25 cellular contexts compared by ENCODE assay signal in the genomic region with DNA sequence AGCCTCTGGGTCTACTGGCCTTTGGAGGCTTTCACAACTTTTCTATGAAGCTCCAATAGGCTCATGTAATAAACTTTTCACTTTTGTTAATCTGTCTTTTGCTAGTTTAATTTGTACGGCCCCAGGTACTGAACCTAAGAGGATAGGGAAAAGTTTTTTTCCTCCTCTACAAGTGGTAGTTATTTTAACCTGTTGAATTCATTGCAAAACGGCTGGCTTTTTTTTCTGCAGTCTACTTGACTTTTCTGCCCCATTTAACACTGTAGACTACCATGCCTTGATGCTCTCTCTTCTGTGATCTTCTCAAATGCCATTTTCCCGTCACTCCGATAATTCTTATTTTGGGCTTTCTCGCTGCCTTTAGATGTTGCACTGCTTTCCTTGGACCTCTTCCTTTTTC.
"Had no signal": no experiment of that assay in that cellular context is flagged by ENCODE, and none has a peak within 500 bp of the region (broad histone marks: within the 10 kb centered on the region; RNA-seq: fewer than 3 reads in every experiment).

No MANE protein-coding gene starts in this region.

- H3K27me3 ChIP-seq: colonic mucosa, dorsolateral prefrontal cortex, esophagus muscularis mucosa, esophagus squamous epithelium, foreskin keratinocyte, gastrocnemius medialis, gastroesophageal sphincter, heart left ventricle, heart right ventricle, hepatocyte had no signal

- H3K4me1 ChIP-seq: colonic mucosa, esophagus muscularis mucosa, esophagus squamous epithelium, foreskin keratinocyte, gastroesophageal sphincter had no signal

- H3K9me3 ChIP-seq: colonic mucosa, esophagus muscularis mucosa, esophagus squamous epithelium, gastrocnemius medialis, gastroesophageal sphincter, heart left ventricle, heart right ventricle had no signal

- ATAC-seq: effector memory CD8-positive, alpha-beta T cell; esophagus mucosa; foreskin keratinocyte; gastrocnemius medialis; gastroesophageal sphincter; heart left ventricle; heart right ventricle had no signal

- H3K4me2 ChIP-seq: hepatocyte had no signal

- H3K79me2 ChIP-seq: hepatocyte had no signal

- H3K4me3 ChIP-seq: colonic mucosa, coronary artery, dorsolateral prefrontal cortex, esophagus muscularis mucosa, esophagus squamous epithelium, gastrocnemius medialis, gastroesophageal sphincter, heart left ventricle, heart right ventricle, hepatocyte had no signal

- H3K27ac Mint-ChIP-seq: dendritic cell treated with granulocyte-macrophage colony-stimulating factor and Interleukin-4, amounts not matched to agents 40 ng/mL and 50 ng/mL, for 4 days; effector memory CD8-positive, alpha-beta T cell; endodermal cell had no signal

- H3K27me3 Mint-ChIP-seq: dendritic cell treated with granulocyte-macrophage colony-stimulating factor and Interleukin-4, amounts not matched to agents 40 ng/mL and 50 ng/mL, for 4 days; effector memory CD8-positive, alpha-beta T cell had no signal

- H3K4me3 Mint-ChIP-seq: dendritic cell treated with granulocyte-macrophage colony-stimulating factor and Interleukin-4, amounts not matched to agents 40 ng/mL and 50 ng/mL, for 4 days; effector memory CD8-positive, alpha-beta T cell; endodermal cell had no signal

- DNase-seq: colonic mucosa; cortex of kidney; dermis blood vessel endothelial cell; dorsolateral prefrontal cortex; effector CD4-positive, alpha-beta T cell; effector CD8-positive, alpha-beta T cell; effector memory CD4-positive, alpha-beta T cell; effector memory CD8-positive, alpha-beta T cell; endodermal cell; erythroblast; esophagus squamous epithelium; foreskin fibroblast; foreskin keratinocyte; foreskin melanocyte; gastrocnemius medialis; glutamatergic neuron; heart left ventricle; heart right ventricle had no signal

- H3K9me3 Mint-ChIP-seq: dendritic cell treated with granulocyte-macrophage colony-stimulating factor and Interleukin-4, amounts not matched to agents 40 ng/mL and 50 ng/mL, for 4 days; effector memory CD8-positive, alpha-beta T cell had no signal

- H2AFZ ChIP-seq: hepatocyte had no signal

- H3K36me3 ChIP-seq: colonic mucosa, gastrocnemius medialis had no signal

- H3K27ac ChIP-seq: colonic mucosa, coronary artery, dorsolateral prefrontal cortex, epithelial cell of prostate, esophagus muscularis mucosa, esophagus squamous epithelium, foreskin keratinocyte, gastrocnemius medialis, gastroesophageal sphincter, heart left ventricle, heart right ventricle, hepatocyte had no signal
